ENCODE assay signal across 18 cellular contexts in genomic region chr5:127092690-127093089, GRCh38. TPM values are rescaled to one million over a fixed set of nuclear protein-coding genes. Genes with fewer than 3 reads are reported as not detected.
DNase-seq lines count a peak whose midpoint lies in the region; ATAC-seq, FAIRE-seq and TF ChIP-seq lines count a peak whose summit lies in the region.
"Had no signal": no experiment of that assay in that cellular context is flagged by ENCODE, and none has a peak within 500 bp of the region (broad histone marks: within the 10 kb centered on the region; RNA-seq: fewer than 3 reads in every experiment).

No MANE protein-coding gene starts in this region.

- CTCF ChIA-PET in IMR-90 (lab: Yijun Ruan, JAX) = interaction anchor here (1.2 kb wide), 1 partner anchor 20 kb away, joined by 3 read pairs; the partner anchor contains the start of gene C5orf63

- no peaks in the 10 kb centered on the region for H3K27me3 Mint-ChIP-seq in astrocyte (ENCODE audit: low read depth, unreplicated experiment)
- H3K27me3 Mint-ChIP-seq in activated T-cell treated with anti-CD3 and anti-CD28 coated beads, Interleukin-2, amount 50 U/mL, for 72 hours (ENCODE audit: low read depth) = no peaks in the 10 kb centered on the region

- H3K79me2 ChIP-seq in astrocyte (ENCODE audit: insufficient read depth, low read length) = no peaks in the 10 kb centered on the region

- peaks cover 12% of the 10 kb centered on the region for H3K9me1 ChIP-seq in IMR-90 (ENCODE audit: insufficient read depth, low read length)

- no peak overlapping the region for H2BK120ac ChIP-seq in IMR-90 (ENCODE audit: low read depth, low read length)

- ATAC-seq in IMR-90 (ENCODE audit: low read depth) = peak; percentile 73
- no peak for ATAC-seq in HG03469 (IDR thresholded peaks at IDR 0.05; ENCODE audit: unreplicated experiment)
- no peak for ATAC-seq in activated T-cell treated with anti-CD3 and anti-CD28 coated beads, Interleukin-2, amount 50 U/mL, for 72 hours (replicated peaks in 1 of 2)
- ATAC-seq: gastroesophageal sphincter; naive thymus-derived CD4-positive, alpha-beta T cell; right lobe of liver had no signal

- H2BK5ac ChIP-seq in IMR-90 (ENCODE audit: low read depth, low read length, poor library complexity, severe bottlenecking) = no peak overlapping the region

- H4K8ac ChIP-seq in IMR-90 (ENCODE audit: low read depth in 2 of 2, low read length in 2 of 2) = peak overlapping the region in 1 of 2 experiments; percentile 16; a peak in 1 of 4 replicates

- no peak for TF ChIP-seq RAD21 in IMR-90 (IDR thresholded peaks at IDR 0.05; ENCODE audit: low read length)

- H3K36me3 Mint-ChIP-seq in astrocyte (ENCODE audit: low read depth, unreplicated experiment) = no peaks in the 10 kb centered on the region
- no peaks in the 10 kb centered on the region for H3K36me3 Mint-ChIP-seq in activated T-cell treated with anti-CD3 and anti-CD28 coated beads, Interleukin-2, amount 50 U/mL, for 72 hours (ENCODE audit: insufficient read depth in 2 of 2)
- H3K36me3 Mint-ChIP-seq: naive thymus-derived CD4-positive, alpha-beta T cell had no signal

- no peak overlapping the region for H3K4me3 ChIP-seq in BE2C (ENCODE audit: low read depth, low read length)
- H3K4me3 ChIP-seq in IMR-90 (ENCODE audit: insufficient read depth, low read depth, low read length) = no peak overlapping the region
- no peak overlapping the region for H3K4me3 ChIP-seq in astrocyte (ENCODE audit: insufficient read depth, low read depth, low read length)
- H3K4me3 ChIP-seq in uterus = no peak overlapping the region
- H3K4me3 ChIP-seq: BLaER1 treated with 17β-estradiol and CSF1 and Interleukin-3, amounts not matched to agents 10 nM and 100 nM; colonic mucosa; gastroesophageal sphincter; PC-9; right lobe of liver had no signal

- BruUV-seq in IMR-90 (replicated peaks; lab: Mats Ljungman, UMichigan) = no TSS peak

- H3K4me2 ChIP-seq in IMR-90 (ENCODE audit: low read depth, low read length) = no peak overlapping the region
- H3K4me2 ChIP-seq in astrocyte (ENCODE audit: low read length) = peak overlapping the region; percentile 17
- H3K4me2 ChIP-seq: BLaER1 treated with 17β-estradiol and CSF1 and Interleukin-3, amounts not matched to agents 10 nM and 100 nM; PC-9 had no signal

- peak overlapping the region; percentile 15; the same call in 1 of the 2 replicates for H4K5ac ChIP-seq in IMR-90 (ENCODE audit: low read depth, low read length)

- in situ Hi-C loops in IMR-90 (cut with MboI; ENCODE audit: low sequenced_read_pairs) = no loop called here

- no peak overlapping the region for H3K4ac ChIP-seq in IMR-90 (ENCODE audit: low read depth, low read length)

- H3K36me3 ChIP-seq in BE2C (no peaks in the 10 kb centered on the region), IMR-90 (ENCODE audit: control insufficient read depth, insufficient read depth, low read length) (no peaks in the 10 kb centered on the region), astrocyte (ENCODE audit: insufficient read depth, low read length) (no peaks in the 10 kb centered on the region), uterus (no peaks in the 10 kb centered on the region)
- H3K36me3 ChIP-seq: BLaER1 treated with 17β-estradiol and CSF1 and Interleukin-3, amounts not matched to agents 10 nM and 100 nM; colonic mucosa; gastroesophageal sphincter; right lobe of liver had no signal

- H2AK5ac ChIP-seq in IMR-90 (ENCODE audit: low read depth, low read length) = no peak overlapping the region

- no peak overlapping the region for H2AK9ac ChIP-seq in IMR-90 (replicated peaks; ENCODE audit: low read depth, low read length, poor library complexity)

- dilution Hi-C loops in IMR-90 (cut with HindIII; ENCODE audit: low sequenced_read_pairs, unreplicated experiment) = no loop called here

- H3K56ac ChIP-seq in IMR-90 (ENCODE audit: extremely low read depth, insufficient read depth, low read length) = no peak overlapping the region

- H3K27ac ChIP-seq in IMR-90 (ENCODE audit: insufficient read depth, low read length) = no peak overlapping the region
- no peak overlapping the region for H3K27ac ChIP-seq in astrocyte (ENCODE audit: low read depth, low read length)
- H3K27ac ChIP-seq in uterus = no peak overlapping the region
- H3K27ac ChIP-seq: BLaER1 treated with 17β-estradiol and CSF1 and Interleukin-3, amounts not matched to agents 10 nM and 100 nM; colonic mucosa; gastroesophageal sphincter; PC-9; right lobe of liver had no signal

- no peak overlapping the region for H3K23ac ChIP-seq in IMR-90 (ENCODE audit: low read depth, low read length)

- no peak overlapping the region for H4K91ac ChIP-seq in IMR-90 (ENCODE audit: insufficient read depth, low read depth, low read length)

- H3K4me3 Mint-ChIP-seq in astrocyte (ENCODE audit: unreplicated experiment) = no peak overlapping the region
- no peak overlapping the region for H3K4me3 Mint-ChIP-seq in activated T-cell treated with anti-CD3 and anti-CD28 coated beads, Interleukin-2, amount 50 U/mL, for 72 hours
- H3K4me3 Mint-ChIP-seq: naive thymus-derived CD4-positive, alpha-beta T cell had no signal

- H3K14ac ChIP-seq in IMR-90 (replicated peaks; ENCODE audit: low read depth, low read length) = no peak overlapping the region

- TF ChIP-seq POLR2A in IMR-90 (IDR thresholded peaks at IDR 0.05; ENCODE audit: low read depth, low read length) (no peak), uterus (IDR thresholded peaks at IDR 0.05) (no peak)

- intact Hi-C loops in IMR-90 (cut with micrococcal nuclease) = no loop called here
- intact Hi-C loops in uterus (cut with DNase I; ENCODE audit: low total_unique reads) = no loop called here

- H2BK15ac ChIP-seq in IMR-90 (ENCODE audit: low read depth, low read length) = no peak overlapping the region

- H3K9ac ChIP-seq in IMR-90 (ENCODE audit: low read depth, low read length) (no peak overlapping the region), astrocyte (ENCODE audit: low read length) (no peak overlapping the region)
- H3K9ac ChIP-seq: BLaER1 treated with 17β-estradiol and CSF1 and Interleukin-3, amounts not matched to agents 10 nM and 100 nM had no signal

- DNase-seq in BE2C = peak; percentile 20
- DNase-seq in IMR-90 = peak; percentile 82
- DNase-seq in astrocyte (ENCODE audit: low read depth) = peak; percentile 67
- DNase-seq in hepatic stellate cell (ENCODE audit: low spot score) = peak; percentile 13
- no peak for DNase-seq in OCI-M1 (lab: John Stamatoyannopoulos, UW)
- no peak for DNase-seq in uterus
- DNase-seq in activated T-cell treated with anti-CD3 and anti-CD28 coated beads, Interleukin-2, amount 50 U/mL, for 72 hours = no peak
- DNase-seq: activated CD4-positive, alpha-beta T cell treated with anti-CD3 and anti-CD28 coated beads, Interleukin-2, amount 50 U/mL, for 4 hours; activated naive CD4-positive, alpha-beta T cell treated with Interleukin-2 at 50 U/mL for 16 hours; colonic mucosa; kidney glomerular epithelial cell; naive thymus-derived CD4-positive, alpha-beta T cell; NCI-H2171 treated with DMSO at 0.1 percent for 48 hours; PC-9; right lobe of liver had no signal

- H3K27me3 ChIP-seq in BE2C (no peaks in the 10 kb centered on the region), IMR-90 (ENCODE audit: control insufficient read depth, insufficient read depth, low read length) (no peaks in the 10 kb centered on the region), astrocyte (ENCODE audit: insufficient read depth, low read length) (peaks cover 2% of the 10 kb centered on the region), uterus (no peaks in the 10 kb centered on the region)
- H3K27me3 ChIP-seq: BLaER1 treated with 17β-estradiol and CSF1 and Interleukin-3, amounts not matched to agents 10 nM and 100 nM; colonic mucosa; right lobe of liver had no signal

- H3K4me1 Mint-ChIP-seq in astrocyte (ENCODE audit: low read depth, unreplicated experiment) = peaks cover 35% of the 10 kb centered on the region
- peaks cover 8% of the 10 kb centered on the region for H3K4me1 Mint-ChIP-seq in activated T-cell treated with anti-CD3 and anti-CD28 coated beads, Interleukin-2, amount 50 U/mL, for 72 hours (ENCODE audit: low read depth)

- H4K20me1 ChIP-seq in IMR-90 (ENCODE audit: insufficient read depth, low read length) (no peaks in the 10 kb centered on the region), astrocyte (ENCODE audit: insufficient read depth, low read length) (no peaks in the 10 kb centered on the region)
- H4K20me1 ChIP-seq: BLaER1 treated with 17β-estradiol and CSF1 and Interleukin-3, amounts not matched to agents 10 nM and 100 nM had no signal

- POLR2A ChIA-PET in IMR-90 (lab: Charles Lee; ENCODE audit: unreplicated experiment) = no interaction called here

- no peak for FAIRE-seq in astrocyte (lab: Jason Lieb, UNC)

- WGBS in IMR-90 (ENCODE audit: extremely low coverage in 2 of 2, insufficient read length in 1 of 2), 2 experiments = no CpG with 5 or more reads among the region's 3 CpGs

- no peaks in the 10 kb centered on the region for H3K79me1 ChIP-seq in IMR-90 (ENCODE audit: low read depth in 1 of 2, low read length in 2 of 2)

- no peaks in the 10 kb centered on the region; the same call in 1 of the 2 replicates for H3K4me1 ChIP-seq in BE2C
- peaks cover 8% of the 10 kb centered on the region for H3K4me1 ChIP-seq in IMR-90 (ENCODE audit: control insufficient read depth, insufficient read depth, low read length)
- peaks cover 20% of the 10 kb centered on the region for H3K4me1 ChIP-seq in astrocyte (ENCODE audit: insufficient read depth, low read length)
- no peaks in the 10 kb centered on the region for H3K4me1 ChIP-seq in uterus
- H3K4me1 ChIP-seq: colonic mucosa, gastroesophageal sphincter, right lobe of liver had no signal

- no peak overlapping the region for H2BK20ac ChIP-seq in IMR-90 (ENCODE audit: low read depth, low read length)

- no peak overlapping the region; the same call in 1 of the 2 replicates for H3K18ac ChIP-seq in IMR-90 (ENCODE audit: low read depth, low read length)

- no peak for TF ChIP-seq CTCF in BE2C (IDR thresholded peaks at IDR 0.05; ENCODE audit: low read depth, low read length)
- TF ChIP-seq CTCF in IMR-90 (conservative IDR thresholded peaks at IDR 0.05; ENCODE audit: low read depth, low read length) = no peak
- no peak for TF ChIP-seq CTCF in astrocyte (IDR thresholded peaks at IDR 0.05; ENCODE audit: insufficient read depth, low read depth, low read length)
- TF ChIP-seq CTCF in uterus (IDR thresholded peaks at IDR 0.05) = no peak

- H2AFZ ChIP-seq in IMR-90 (replicated peaks; ENCODE audit: low read length, poor library complexity) = peak overlapping the region; percentile 2
- H2AFZ ChIP-seq in astrocyte (ENCODE audit: low read depth, low read length) = no peak overlapping the region
- H2AFZ ChIP-seq: PC-9 had no signal

- no peak overlapping the region for H3K27ac Mint-ChIP-seq in astrocyte (ENCODE audit: unreplicated experiment)
- no peak overlapping the region for H3K27ac Mint-ChIP-seq in activated T-cell treated with anti-CD3 and anti-CD28 coated beads, Interleukin-2, amount 50 U/mL, for 72 hours
- H3K27ac Mint-ChIP-seq: naive thymus-derived CD4-positive, alpha-beta T cell had no signal

- H3K9me3 ChIP-seq in BE2C (no peaks in the 10 kb centered on the region), IMR-90 (ENCODE audit: control insufficient read depth, insufficient read depth, low read length) (no peaks in the 10 kb centered on the region), astrocyte (ENCODE audit: insufficient read depth, low read depth, low read length) (no peaks in the 10 kb centered on the region), uterus (no peaks in the 10 kb centered on the region)
- H3K9me3 ChIP-seq: BLaER1 treated with 17β-estradiol and CSF1 and Interleukin-3, amounts not matched to agents 10 nM and 100 nM; colonic mucosa; gastroesophageal sphincter; right lobe of liver had no signal

- no peaks in the 10 kb centered on the region for H3K9me3 Mint-ChIP-seq in astrocyte (ENCODE audit: unreplicated experiment)
- no peaks in the 10 kb centered on the region for H3K9me3 Mint-ChIP-seq in activated T-cell treated with anti-CD3 and anti-CD28 coated beads, Interleukin-2, amount 50 U/mL, for 72 hours
- H3K9me3 Mint-ChIP-seq: naive thymus-derived CD4-positive, alpha-beta T cell had no signal

RNA-seq across cellular contexts. Expression of gene C5orf63, which starts 19.4 kb away (rescaled TPM):
- polyA plus RNA-seq in BE2C (2012; ENCODE audit: insufficient read depth, insufficient read length, low read depth) = 17.0 TPM
- total RNA-seq in IMR-90 (2012; rRNA removed) = 0.72 and 0.83 TPM in 2 replicates
- polyA plus RNA-seq in IMR-90 (2012; rRNA removed) = 0.86 and 1.1 TPM in 2 replicates
- 0.26 and 0.51 TPM in 2 replicates for polyA plus RNA-seq in IMR-90 (2012; cell fraction: cytosol; rRNA removed)
- 0.34 and 1.8 TPM in 2 replicates for polyA plus RNA-seq in IMR-90 (2012; cell fraction: nucleus; rRNA removed; ENCODE audit: low replicate concordance)
- 0.36 and 1.6 TPM in 2 replicates for total RNA-seq in astrocyte
- 1 to 10 TPM in 3 of 4 donors, not detected in 1; 3.6 to 6.0 (median 4.8) TPM for total RNA-seq in uterus
- total RNA-seq in activated T-cell treated with anti-CD3 and anti-CD28 coated beads, Interleukin-2, amount 50 U/mL, for 72 hours = 10 to 100 TPM; 16.0 to 16.4 TPM

Comparison
In these comparisons a context has a peak if more than half of its experiments do, and no peak if none do; other contexts are left out.
1. DNase-seq: peak in BE2C (single experiment), IMR-90 (single experiment), astrocyte (single experiment) and hepatic stellate cell (single experiment); none in OCI-M1 (single experiment), uterus (0 of 2) and activated T-cell treated with anti-CD3 and anti-CD28 coated beads, Interleukin-2, amount 50 U/mL, for 72 hours (0 of 2).